ENCODE assay signal across 8 cellular contexts in genomic region chr9:137067860-137068538, GRCh38. TPM values are rescaled to one million over a fixed set of nuclear protein-coding genes. Genes with fewer than 3 reads are reported as not detected.
DNase-seq lines count a peak whose midpoint lies in the region; ATAC-seq, FAIRE-seq and TF ChIP-seq lines count a peak whose summit lies in the region.

No MANE protein-coding gene starts in this region.

- peak overlapping the region; percentile 72 to 73 for H3K27ac Mint-ChIP-seq in natural killer cell

- intact Hi-C loops in natural killer cell (cut with micrococcal nuclease), result no loop called here

- peak; percentile 56 to 72 (median 63) for ATAC-seq in natural killer cell
- no peak for ATAC-seq in HG02623 (IDR thresholded peaks at IDR 0.05; ENCODE audit: unreplicated experiment)

- no peak for FAIRE-seq in RCC 7860 (lab: Jason Lieb, UNC)

- peaks cover 25% of the 10 kb centered on the region for H3K4me1 ChIP-seq in KMS-11 (ENCODE audit: low read depth, poor library complexity, severe bottlenecking)

- H3K36me3 ChIP-seq in KMS-11 (ENCODE audit: insufficient read depth), result no peaks in the 10 kb centered on the region

- TF ChIP-seq CTCF in GM12874 (IDR thresholded peaks at IDR 0.05; ENCODE audit: insufficient read depth, low read depth, low read length) (peak; percentile 84), KMS-11 (conservative IDR thresholded peaks at IDR 0.05; ENCODE audit: low read depth, low read length) (peak; percentile 72), natural killer cell (IDR thresholded peaks at IDR 0.05) (peak; percentile 79)

- no peak overlapping the region for H3K27ac ChIP-seq in KMS-11

- H4K20me1 ChIP-seq in KMS-11 (ENCODE audit: insufficient read depth), result 0 out of 2 replicates have a peak, but pooled peaks cover 6% of the 10 kb centered on the region

- peaks cover 8 to 21% of the 10 kb centered on the region in 2 donors for H3K4me1 Mint-ChIP-seq in natural killer cell

- H3K36me3 Mint-ChIP-seq in natural killer cell, result no peaks in the 10 kb centered on the region

- no peaks in the 10 kb centered on the region for H3K9me3 Mint-ChIP-seq in natural killer cell

- H3K27me3 Mint-ChIP-seq in natural killer cell (ENCODE audit: low read depth in 2 of 2), result no peaks in the 10 kb centered on the region

- no peak overlapping the region for H3K9ac ChIP-seq in KMS-11

- no peaks in the 10 kb centered on the region for H3K79me2 ChIP-seq in KMS-11 (ENCODE audit: insufficient read depth, low read depth)

- peak overlapping the region; percentile 79 for H3K4me3 Mint-ChIP-seq in natural killer cell

- H3K4me2 ChIP-seq in KMS-11, result no peak overlapping the region; the same call in 1 of the 2 replicates

- no peak overlapping the region for H3K4me3 ChIP-seq in KMS-11 (IDR thresholded peaks at IDR 0.05; ENCODE audit: insufficient read depth, low read depth, low read length)

- no peaks in the 10 kb centered on the region for H3K27me3 ChIP-seq in KMS-11 (ENCODE audit: insufficient read depth, low read depth)

- no peak for TF ChIP-seq POLR2A in erythroblast (IDR thresholded peaks at IDR 0.05; ENCODE audit: low read length)

- no peak overlapping the region for H2AFZ ChIP-seq in KMS-11 (ENCODE audit: low read depth)

- DNase-seq in RCC 7860 (ENCODE audit: low spot score), result peak; percentile 66
- peak; percentile 86 for DNase-seq in activated T-cell treated with anti-CD3 and anti-CD28 coated beads for 48 hours (ENCODE audit: low read depth)
- peak; percentile 85 to 88 for DNase-seq in erythroblast (lab: John Stamatoyannopoulos, UW)
- peak; percentile 76 for DNase-seq in natural killer cell
- DNase-seq in stimulated activated naive CD4-positive, alpha-beta T cell treated with Interleukin-2 at 50 U/mL for 16 hours (lab: John Stamatoyannopoulos, UW), result peak; percentile 76

RNA-seq across cellular contexts. Expression of gene SAPCD2, which starts 2.4 kb away (rescaled TPM):
- 1 to 10 TPM in 2 of 3 donors, under 1 TPM in 1; 0.59 to 2.6 (median 1.0) TPM for total RNA-seq in natural killer cell

RNA-seq across cellular contexts. Expression of gene UAP1L1, which starts 9.3 kb away (rescaled TPM):
- total RNA-seq in natural killer cell, result 10 to 100 TPM; 10.5 to 25.8 (median 19.3) TPM

RNA-seq across cellular contexts. Expression of gene ENTPD2, which starts 14.1 kb away (rescaled TPM):
- not detected for total RNA-seq in natural killer cell

RNA-seq across cellular contexts. Expression of gene MAN1B1, which starts 18.8 kb away (rescaled TPM):
- 10 to 100 TPM; 75.1 to 99.4 (median 80.4) TPM for total RNA-seq in natural killer cell

RNA-seq across cellular contexts. Expression of gene NPDC1, which starts 22.0 kb away (rescaled TPM):
- 1 to 10 TPM in 2 of 3 donors, under 1 TPM in 1; 0.87 to 5.6 (median 3.4) TPM for total RNA-seq in natural killer cell
